In genomic region chr10:57993302-57993701, GRCh38 we compare ENCODE assay signal across 2 cellular contexts.
TF ChIP-seq lines count a peak whose summit lies in the region.

No MANE protein-coding gene starts in this region.

TF ChIP-seq in A549, 52 proteins besides CTCF, POLR2A, EP300 and RAD21 (continued from another document):
- no peak for TF ChIP-seq EHMT2 (IDR thresholded peaks at IDR 0.05; ENCODE audit: low read depth)
- TF ChIP-seq HOXB5 (CRISPR knock-in tag; IDR thresholded peaks at IDR 0.05): no peak
- no peak for TF ChIP-seq BCL3 (IDR thresholded peaks at IDR 0.05)
- no peak for TF ChIP-seq EHF (CRISPR knock-in tag; IDR thresholded peaks at IDR 0.05)
- no peak for TF ChIP-seq JUNB (IDR thresholded peaks at IDR 0.05)
- no peak for TF ChIP-seq FOSB (CRISPR knock-in tag; IDR thresholded peaks at IDR 0.05)
- no peak for TF ChIP-seq BHLHE40 (IDR thresholded peaks at IDR 0.05; ENCODE audit: low read depth, low read length)
- TF ChIP-seq TFCP2L1 (CRISPR knock-in tag; IDR thresholded peaks at IDR 0.05): no peak
- TF ChIP-seq ZSCAN20 (CRISPR knock-in tag; IDR thresholded peaks at IDR 0.05): no peak
- TF ChIP-seq POLR2AphosphoS2 (conservative IDR thresholded peaks at IDR 0.05; ENCODE audit: low read length): no peak
- TF ChIP-seq KDM5A (IDR thresholded peaks at IDR 0.05): no peak
- TF ChIP-seq RARB (CRISPR knock-in tag; IDR thresholded peaks at IDR 0.05): no peak

TF ChIP-seq in GM23338, 12 proteins besides CTCF, POLR2A, EP300 and RAD21 (continued from another document):
- TF ChIP-seq, protein P1, sequence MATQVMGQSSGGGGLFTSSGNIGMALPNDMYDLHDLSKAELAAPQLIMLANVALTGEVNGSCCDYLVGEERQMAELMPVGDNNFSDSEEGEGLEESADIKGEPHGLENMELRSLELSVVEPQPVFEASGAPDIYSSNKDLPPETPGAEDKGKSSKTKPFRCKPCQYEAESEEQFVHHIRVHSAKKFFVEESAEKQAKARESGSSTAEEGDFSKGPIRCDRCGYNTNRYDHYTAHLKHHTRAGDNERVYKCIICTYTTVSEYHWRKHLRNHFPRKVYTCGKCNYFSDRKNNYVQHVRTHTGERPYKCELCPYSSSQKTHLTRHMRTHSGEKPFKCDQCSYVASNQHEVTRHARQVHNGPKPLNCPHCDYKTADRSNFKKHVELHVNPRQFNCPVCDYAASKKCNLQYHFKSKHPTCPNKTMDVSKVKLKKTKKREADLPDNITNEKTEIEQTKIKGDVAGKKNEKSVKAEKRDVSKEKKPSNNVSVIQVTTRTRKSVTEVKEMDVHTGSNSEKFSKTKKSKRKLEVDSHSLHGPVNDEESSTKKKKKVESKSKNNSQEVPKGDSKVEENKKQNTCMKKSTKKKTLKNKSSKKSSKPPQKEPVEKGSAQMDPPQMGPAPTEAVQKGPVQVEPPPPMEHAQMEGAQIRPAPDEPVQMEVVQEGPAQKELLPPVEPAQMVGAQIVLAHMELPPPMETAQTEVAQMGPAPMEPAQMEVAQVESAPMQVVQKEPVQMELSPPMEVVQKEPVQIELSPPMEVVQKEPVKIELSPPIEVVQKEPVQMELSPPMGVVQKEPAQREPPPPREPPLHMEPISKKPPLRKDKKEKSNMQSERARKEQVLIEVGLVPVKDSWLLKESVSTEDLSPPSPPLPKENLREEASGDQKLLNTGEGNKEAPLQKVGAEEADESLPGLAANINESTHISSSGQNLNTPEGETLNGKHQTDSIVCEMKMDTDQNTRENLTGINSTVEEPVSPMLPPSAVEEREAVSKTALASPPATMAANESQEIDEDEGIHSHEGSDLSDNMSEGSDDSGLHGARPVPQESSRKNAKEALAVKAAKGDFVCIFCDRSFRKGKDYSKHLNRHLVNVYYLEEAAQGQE (IDR thresholded peaks at IDR 0.05; ENCODE audit: unreplicated experiment): no peak
- TF ChIP-seq NANOG (IDR thresholded peaks at IDR 0.05; ENCODE audit: borderline replicate concordance) (no peak), EZH2phosphoT487 (IDR thresholded peaks at IDR 0.05; ENCODE audit: unreplicated experiment) (no peak), EZH2 (IDR thresholded peaks at IDR 0.05; ENCODE audit: low read depth, unreplicated experiment) (no peak), POLR2AphosphoS5 (IDR thresholded peaks at IDR 0.05; ENCODE audit: low read depth) (no peak), STAT1 (IDR thresholded peaks at IDR 0.05; ENCODE audit: unreplicated experiment) (no peak), ZNF114 (CRISPR knock-in tag; IDR thresholded peaks at IDR 0.05) (no peak), ZNF331 (CRISPR knock-in tag; IDR thresholded peaks at IDR 0.05; ENCODE audit: low read depth) (no peak), JUNB (IDR thresholded peaks at IDR 0.05; ENCODE audit: unreplicated experiment) (no peak)
- TF ChIP-seq, protein P2, sequence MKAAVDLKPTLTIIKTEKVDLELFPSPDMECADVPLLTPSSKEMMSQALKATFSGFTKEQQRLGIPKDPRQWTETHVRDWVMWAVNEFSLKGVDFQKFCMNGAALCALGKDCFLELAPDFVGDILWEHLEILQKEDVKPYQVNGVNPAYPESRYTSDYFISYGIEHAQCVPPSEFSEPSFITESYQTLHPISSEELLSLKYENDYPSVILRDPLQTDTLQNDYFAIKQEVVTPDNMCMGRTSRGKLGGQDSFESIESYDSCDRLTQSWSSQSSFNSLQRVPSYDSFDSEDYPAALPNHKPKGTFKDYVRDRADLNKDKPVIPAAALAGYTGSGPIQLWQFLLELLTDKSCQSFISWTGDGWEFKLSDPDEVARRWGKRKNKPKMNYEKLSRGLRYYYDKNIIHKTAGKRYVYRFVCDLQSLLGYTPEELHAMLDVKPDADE (IDR thresholded peaks at IDR 0.05): no peak
